25 cellular contexts compared by ENCODE assay signal in genomic region chr14:79840068-79840467, GRCh38.
"Had no signal": no experiment of that assay in that cellular context is flagged by ENCODE, and none has a peak within 500 bp of the region (broad histone marks: within the 10 kb centered on the region; RNA-seq: fewer than 3 reads in every experiment).

No MANE protein-coding gene starts in this region.

- H3K36me3 ChIP-seq: gastroesophageal sphincter, heart left ventricle, left lung, neutrophil, pancreas, right lobe of liver, stomach, thoracic aorta, tibial nerve, upper lobe of left lung had no signal

- H3K4me1 ChIP-seq: foreskin keratinocyte, left lung, upper lobe of left lung had no signal

- H3K27ac ChIP-seq: dorsolateral prefrontal cortex, foreskin keratinocyte, gastroesophageal sphincter, heart left ventricle, hepatocyte, left lung, neutrophil, pancreas, stomach, thoracic aorta, tibial nerve, upper lobe of left lung had no signal

- H3K9me3 ChIP-seq: gastroesophageal sphincter, heart left ventricle, left lung, mucosa of descending colon, neutrophil, pancreas, right lobe of liver, stomach, thoracic aorta, tibial nerve, upper lobe of left lung had no signal

- H3K27me3 ChIP-seq: dorsolateral prefrontal cortex, foreskin keratinocyte, gastroesophageal sphincter, heart left ventricle, hepatocyte, left lung, neutrophil, pancreas, right lobe of liver, stomach, tibial nerve, upper lobe of left lung had no signal

- H3K4me2 ChIP-seq: hepatocyte had no signal

- ATAC-seq: foreskin keratinocyte; gastroesophageal sphincter; left cardiac atrium; left lung; mucosa of descending colon; natural killer cell treated with Interleukin-12 subunit alpha and Interleukin-12 subunit beta and Interleukin-15 and Interleukin-18, amount 100 ng/mL, for 72 hours; pancreas; right lobe of liver; stimulated activated effector memory CD8-positive, alpha-beta T cell treated with anti-CD3 and anti-CD28 coated beads, Interleukin-12 subunit alpha, Interleukin-12 subunit beta, amount 100 ng/mL, for 72 hours had no signal

- H3K4me3 ChIP-seq: dorsolateral prefrontal cortex, gastroesophageal sphincter, heart left ventricle, hepatocyte, left lung, mucosa of descending colon, pancreas, right lobe of liver, stomach, thoracic aorta, tibial nerve, upper lobe of left lung had no signal

- DNase-seq: dorsolateral prefrontal cortex; effector CD4-positive, alpha-beta T cell; foreskin keratinocyte; heart left ventricle; left cardiac atrium; left lung; mesenchymal stem cell; mucosa of descending colon; naive B cell; pancreas; right lobe of liver; small intestine; stimulated activated CD4-positive, alpha-beta T cell treated with anti-CD3 and anti-CD28 coated beads, Interleukin-12 subunit alpha, Interleukin-12 subunit beta, amount 100 ng/mL, for 4 hours; stimulated activated CD4-positive, alpha-beta T cell treated with anti-CD3 and anti-CD28 coated beads, Interleukin-1b, Interleukin-23, amount 100 ng/mL, for 48 hours; stimulated activated CD4-positive, alpha-beta T cell treated with anti-CD3 and anti-CD28 coated beads, Interleukin-4, amount 100 ng/mL, for 24 hours; stimulated activated naive CD4-positive, alpha-beta T cell treated with Interleukin-2 at 50 U/mL for 16 hours; stomach; upper lobe of left lung had no signal
